24 cellular contexts compared by ENCODE assay signal in the genomic region with DNA sequence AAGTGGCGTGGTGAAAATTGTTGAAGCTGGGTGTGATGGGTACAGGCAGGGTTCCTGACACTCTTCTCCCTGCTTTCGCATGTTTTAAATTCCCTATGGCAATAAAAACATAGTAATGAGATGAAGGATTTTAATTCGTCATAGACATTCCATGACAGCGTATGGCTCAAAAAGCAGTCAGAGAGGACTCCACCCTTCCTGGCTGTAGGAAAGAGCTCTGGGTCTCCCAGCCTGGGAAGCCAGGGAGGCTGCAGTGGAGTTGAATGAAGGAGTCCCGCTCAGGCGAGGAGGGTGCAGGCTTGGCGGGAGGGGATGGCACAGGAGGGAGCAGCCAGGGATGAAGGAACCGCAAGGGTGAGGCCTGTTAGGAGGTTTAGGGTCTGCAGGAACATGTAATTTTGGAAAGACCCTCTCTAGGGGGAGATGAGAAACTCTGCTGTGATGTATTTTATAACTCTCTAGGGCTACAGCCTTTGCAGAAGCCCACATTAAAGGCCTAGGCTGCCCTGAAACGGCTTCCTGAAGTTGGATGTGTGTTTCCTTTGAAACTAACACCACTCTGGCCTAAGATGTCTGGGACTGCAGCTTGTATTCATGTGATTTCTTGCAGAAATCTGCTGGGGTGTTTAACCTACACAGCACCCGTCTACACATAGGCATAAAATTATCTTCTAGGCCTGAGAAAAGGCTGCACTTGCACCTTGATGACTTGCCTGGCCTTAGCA. TPM values are rescaled to one million over a fixed set of nuclear protein-coding genes. Genes with fewer than 3 reads are reported as not detected.
A peak's percentile ranks its signal among the peaks of the same experiment; 100 is the strongest.
DNase-seq lines count a peak whose midpoint lies in the region; ATAC-seq and TF ChIP-seq lines count a peak whose summit lies in the region.
"Had no signal": no experiment of that assay in that cellular context is flagged by ENCODE, and none has a peak within 500 bp of the region (broad histone marks: within the 10 kb centered on the region; RNA-seq: fewer than 3 reads in every experiment).

No MANE protein-coding gene starts in this region.

- H3K27me3 ChIP-seq in GM23338 (ENCODE audit: insufficient read depth) (no peaks in the 10 kb centered on the region), endodermal cell (ENCODE audit: control insufficient read depth, insufficient read depth, low read length, poor library complexity, severe bottlenecking) (no peaks in the 10 kb centered on the region)
- H3K27me3 ChIP-seq: ascending aorta, esophagus muscularis mucosa, transverse colon had no signal

- H3K4me1 Mint-ChIP-seq in activated CD4-positive, alpha-beta T cell treated with anti-CD3 and anti-CD28 coated beads for 36 hours, result peaks cover 28% of the 10 kb centered on the region
- H3K4me1 Mint-ChIP-seq in GM23338 (peaks cover 6% of the 10 kb centered on the region; the same call in 1 of the 3 replicates), endodermal cell (peaks cover 8% of the 10 kb centered on the region), osteocyte (ENCODE audit: unreplicated experiment) (peaks cover 6% of the 10 kb centered on the region)
- H3K4me1 Mint-ChIP-seq: nephron had no signal

- 0 out of 2 replicates have a peak, but pooled peaks cover 4% of the 10 kb centered on the region for H3F3A ChIP-seq in GM23338 (replicated peaks; ENCODE audit: low read depth)

- no peaks in the 10 kb centered on the region for H3K9me3 ChIP-seq in endodermal cell (ENCODE audit: control insufficient read depth, low read length)
- H3K9me3 ChIP-seq: ascending aorta, esophagus muscularis mucosa, transverse colon had no signal

- H3K4me3 ChIP-seq in GM23338 (no peak overlapping the region), endodermal cell (ENCODE audit: low read length) (no peak overlapping the region)
- H3K4me3 ChIP-seq: ascending aorta, esophagus muscularis mucosa, transverse colon had no signal

- H3K79me2 ChIP-seq in GM23338 (replicated peaks; ENCODE audit: insufficient read depth), result no peaks in the 10 kb centered on the region

- H3K9me3 Mint-ChIP-seq in activated CD4-positive, alpha-beta T cell treated with anti-CD3 and anti-CD28 coated beads for 36 hours (ENCODE audit: low read depth), result no peaks in the 10 kb centered on the region
- no peaks in the 10 kb centered on the region for H3K9me3 Mint-ChIP-seq in GM23338
- no peaks in the 10 kb centered on the region for H3K9me3 Mint-ChIP-seq in endodermal cell
- no peaks in the 10 kb centered on the region for H3K9me3 Mint-ChIP-seq in osteocyte (ENCODE audit: unreplicated experiment)
- H3K9me3 Mint-ChIP-seq: nephron had no signal

- H3K36me3 Mint-ChIP-seq in activated CD4-positive, alpha-beta T cell treated with anti-CD3 and anti-CD28 coated beads for 36 hours (ENCODE audit: low read depth), result no peaks in the 10 kb centered on the region
- H3K36me3 Mint-ChIP-seq in GM23338 (ENCODE audit: low read depth) (no peaks in the 10 kb centered on the region), endodermal cell (ENCODE audit: low read depth) (no peaks in the 10 kb centered on the region), osteocyte (ENCODE audit: unreplicated experiment) (no peaks in the 10 kb centered on the region)

- H3K4me1 ChIP-seq in GM23338 (ENCODE audit: insufficient read depth), result no peaks in the 10 kb centered on the region
- H3K4me1 ChIP-seq in endodermal cell (ENCODE audit: control insufficient read depth, insufficient read depth, low read length), result no peaks in the 10 kb centered on the region
- H3K4me1 ChIP-seq: ascending aorta, esophagus muscularis mucosa, transverse colon had no signal

- 92 to 96% methylated on average over 5 to 10 of the region's 10 CpGs for WGBS in endodermal cell (ENCODE audit: insufficient coverage in 1 of 2, insufficient read length in 1 of 2), 2 experiments

- TF ChIP-seq CTCF in GM23338 (conservative IDR thresholded peaks at IDR 0.05; ENCODE audit: low read depth in 2 of 2) (no peak), endodermal cell (conservative IDR thresholded peaks at IDR 0.05) (no peak), osteocyte (IDR thresholded peaks at IDR 0.05) (no peak)

- CTCF ChIA-PET in activated CD4-positive, alpha-beta T cell treated with anti-CD3 and anti-CD28 coated beads for 36 hours (lab: Charles Lee), result interaction anchor here (1.4 kb wide), 1 partner anchor 11 kb away, joined by 3 read pairs; no protein-coding TSS in a partner anchor

- H3K27ac Mint-ChIP-seq in activated CD4-positive, alpha-beta T cell treated with anti-CD3 and anti-CD28 coated beads for 36 hours, result peak overlapping the region; percentile 32
- no peak overlapping the region for H3K27ac Mint-ChIP-seq in GM23338
- no peak overlapping the region for H3K27ac Mint-ChIP-seq in endodermal cell
- H3K27ac Mint-ChIP-seq in osteocyte (ENCODE audit: unreplicated experiment), result peak overlapping the region; percentile 37
- H3K27ac Mint-ChIP-seq: nephron had no signal

- POLR2A ChIA-PET in activated CD4-positive, alpha-beta T cell treated with anti-CD3 and anti-CD28 coated beads for 36 hours (lab: Charles Lee), result no interaction called here

- intact Hi-C loops in activated CD4-positive, alpha-beta T cell treated with anti-CD3 and anti-CD28 coated beads for 36 hours (cut with DNase I, micrococcal nuclease), result no loop called here
- intact Hi-C loops in posterior vena cava (cut with DNase I), result no loop called here

- H4K20me1 ChIP-seq in GM23338 (replicated peaks; ENCODE audit: insufficient read depth), result no peaks in the 10 kb centered on the region

- no peaks in the 10 kb centered on the region for H3K27me3 Mint-ChIP-seq in activated CD4-positive, alpha-beta T cell treated with anti-CD3 and anti-CD28 coated beads for 36 hours
- peaks cover 4% of the 10 kb centered on the region for H3K27me3 Mint-ChIP-seq in GM23338 (ENCODE audit: insufficient read depth, low read depth, poor library complexity)
- peaks cover 2% of the 10 kb centered on the region for H3K27me3 Mint-ChIP-seq in endodermal cell (ENCODE audit: insufficient read depth)
- H3K27me3 Mint-ChIP-seq in osteocyte (ENCODE audit: unreplicated experiment), result no peaks in the 10 kb centered on the region

- no peaks in the 10 kb centered on the region for H3K36me3 ChIP-seq in GM23338 (ENCODE audit: insufficient read depth)
- H3K36me3 ChIP-seq in endodermal cell (ENCODE audit: control insufficient read depth, insufficient read depth, low read length), result no peaks in the 10 kb centered on the region
- H3K36me3 ChIP-seq: ascending aorta, esophagus muscularis mucosa, transverse colon had no signal

- H3K4me3 Mint-ChIP-seq in activated CD4-positive, alpha-beta T cell treated with anti-CD3 and anti-CD28 coated beads for 36 hours, result no peak overlapping the region
- H3K4me3 Mint-ChIP-seq in GM23338, result no peak overlapping the region
- H3K4me3 Mint-ChIP-seq in endodermal cell, result no peak overlapping the region
- H3K4me3 Mint-ChIP-seq in osteocyte (ENCODE audit: unreplicated experiment), result no peak overlapping the region
- H3K4me3 Mint-ChIP-seq: nephron had no signal

- no peaks in the 10 kb centered on the region for H3K9me2 ChIP-seq in GM23338 (ENCODE audit: insufficient read depth)

- no peak overlapping the region for H3K9ac ChIP-seq in endodermal cell (ENCODE audit: extremely low read depth, low read length, poor library complexity, severe bottlenecking)

- ATAC-seq in activated CD4-positive, alpha-beta T cell treated with anti-CD3 and anti-CD28 coated beads for 36 hours, result no peak
- ATAC-seq in GM23338, result no peak
- ATAC-seq: Right ventricle myocardium inferior had no signal

- no peak overlapping the region for H3K4me2 ChIP-seq in GM23338

- DNase-seq in activated CD4-positive, alpha-beta T cell treated with anti-CD3 and anti-CD28 coated beads for 36 hours, result no peak
- no peak for DNase-seq in activated CD4-positive, alpha-beta T cell treated with anti-CD3 and anti-CD28 coated beads for 4 hours
- DNase-seq in GM23338 (ENCODE audit: low spot score) (no peak), endodermal cell (peak; percentile 38), osteocyte (ENCODE audit: extremely low spot score, unreplicated experiment) (no peak), NCI-H774 (lab: John Stamatoyannopoulos, UW) (no peak), posterior vena cava (ENCODE audit: low spot score) (no peak), NCI-H2196 (lab: John Stamatoyannopoulos, UW; ENCODE audit: unreplicated experiment) (no peak)
- DNase-seq: activated CD4-positive, alpha-beta T cell treated with anti-CD3 and anti-CD28 coated beads for 48 hours; activated gamma-delta T cell; central memory CD4-positive, alpha-beta T cell; GOT3; IMR-90; mesenchymal stem cell; NCI-H748 treated with DMSO at 0.1 percent for 48 hours; OCI-M1; small intestine; stimulated activated naive CD4-positive, alpha-beta T cell treated with Interleukin-2 at 50 U/mL for 16 hours; transverse colon had no signal

- H2AFZ ChIP-seq in GM23338, result 0 out of 2 replicates have a peak overlapping the region, but pooled peaks have one; percentile 18

- H3K27ac ChIP-seq in GM23338 (ENCODE audit: low read depth) (no peak overlapping the region), endodermal cell (ENCODE audit: low read depth, low read length) (no peak overlapping the region)
- H3K27ac ChIP-seq: 22Rv1, ascending aorta, esophagus muscularis mucosa, transverse colon had no signal

TF ChIP-seq in GM23338, 12 proteins besides CTCF, POLR2A, EP300 and RAD21 (continues in another document):
- no peak for TF ChIP-seq STAT1 (IDR thresholded peaks at IDR 0.05; ENCODE audit: unreplicated experiment)
- no peak for TF ChIP-seq JUNB (IDR thresholded peaks at IDR 0.05; ENCODE audit: unreplicated experiment)
- TF ChIP-seq NANOG (IDR thresholded peaks at IDR 0.05; ENCODE audit: borderline replicate concordance), result no peak
- TF ChIP-seq ZNF331 (CRISPR knock-in tag; IDR thresholded peaks at IDR 0.05; ENCODE audit: low read depth), result no peak
- no peak for TF ChIP-seq ZNF114 (CRISPR knock-in tag; IDR thresholded peaks at IDR 0.05)
- TF ChIP-seq EZH2 (IDR thresholded peaks at IDR 0.05; ENCODE audit: low read depth, unreplicated experiment), result no peak
- TF ChIP-seq POLR2AphosphoS5 (IDR thresholded peaks at IDR 0.05; ENCODE audit: low read depth), result no peak

RNA-seq across cellular contexts. Expression of a gene that starts 7.6 kb away (rescaled TPM):
- 10 to 100 TPM; 88.2 to 97.5 TPM for total RNA-seq in activated CD4-positive, alpha-beta T cell treated with anti-CD3 and anti-CD28 coated beads for 36 hours
- 52.3 and 59.6 TPM in 2 replicates for total RNA-seq in GM23338 (2014; rRNA removed; shearing (Covaris generic))
- 14.6 and 18.3 TPM in 2 replicates for polyA plus RNA-seq in GM23338 (2016; fragmentation: Nextera tagmentation; extraction: Ambion mirVana)
- total RNA-seq in endodermal cell, result 10 to 100 TPM; 94.1 to 94.3 TPM
- polyA plus RNA-seq in endodermal cell (2013, experiment 1 of 2), result 32.2 TPM
- 27.5 TPM for polyA plus RNA-seq in endodermal cell (2013, experiment 2 of 2)
- total RNA-seq in osteocyte, result 79.6 and 80.9 TPM in 2 replicates
- 10 to 100 TPM; 49.6 to 57.8 TPM for total RNA-seq in posterior vena cava

RNA-seq across cellular contexts. Expression of a gene that starts 49.1 kb away (rescaled TPM):
- total RNA-seq in activated CD4-positive, alpha-beta T cell treated with anti-CD3 and anti-CD28 coated beads for 36 hours, result 100 to 1,000 TPM; 109 to 116 TPM
- total RNA-seq in GM23338 (2014; rRNA removed; shearing (Covaris generic)), result 48.7 and 56.5 TPM in 2 replicates
- polyA plus RNA-seq in GM23338 (2016; fragmentation: Nextera tagmentation; extraction: Ambion mirVana), result 51.2 and 62.6 TPM in 2 replicates
- total RNA-seq in endodermal cell (10 to 100 TPM; 67.2 to 70.9 TPM), osteocyte (47.7 and 53.7 TPM in 2 replicates), posterior vena cava (10 to 100 TPM; 35.3 to 42.3 TPM)
- 47.9 TPM for polyA plus RNA-seq in endodermal cell (2013, experiment 1 of 2)
- polyA plus RNA-seq in endodermal cell (2013, experiment 2 of 2), result 55.6 TPM

Comparison
In these comparisons a context has a peak if more than half of its experiments do, and no peak if none do; other contexts are left out.
1. H3K27ac Mint-ChIP-seq: peak in activated CD4-positive, alpha-beta T cell treated with anti-CD3 and anti-CD28 coated beads for 36 hours (single experiment) and osteocyte (single experiment); none in GM23338 (single experiment) and endodermal cell (single experiment).